ENCODE assay signal across 8 cellular contexts in genomic region chr1:18883636-18884418, GRCh38. TPM values are rescaled to one million over a fixed set of nuclear protein-coding genes. Genes with fewer than 3 reads are reported as not detected.
DNase-seq lines count a peak whose midpoint lies in the region; ATAC-seq and TF ChIP-seq lines count a peak whose summit lies in the region.

No MANE protein-coding gene starts in this region.

- H3K4me1 ChIP-seq in CD4-positive, alpha-beta memory T cell (ENCODE audit: insufficient read depth, low read length), result no peaks in the 10 kb centered on the region
- no peaks in the 10 kb centered on the region for H3K4me1 ChIP-seq in ovary (ENCODE audit: insufficient read depth)
- H3K4me1 ChIP-seq in tibial artery, result no peaks in the 10 kb centered on the region

- no peaks in the 10 kb centered on the region for H3K36me3 Mint-ChIP-seq in CD4-positive, alpha-beta memory T cell
- peaks cover 10% of the 10 kb centered on the region; the same call in 1 of the 2 replicates for H3K36me3 Mint-ChIP-seq in HFFc6 (ENCODE audit: low read depth)

- ATAC-seq in HG03354 (IDR thresholded peaks at IDR 0.05; ENCODE audit: poor library complexity, severe bottlenecking, unreplicated experiment), result no peak

- peak; percentile 55 to 68 (median 58) for DNase-seq in CD4-positive, alpha-beta memory T cell
- DNase-seq in HFFc6 (peak; percentile 50), RWPE1 (ENCODE audit: low spot score) (peak; percentile 70), fibroblast of villous mesenchyme (ENCODE audit: low read depth) (peak; percentile 65), ovary (peak; percentile 49 to 84 (median 75)), tibial artery (peak; percentile 75 to 82)
- peak; percentile 43 to 63 for DNase-seq in activated T-helper 1 cell treated with anti-CD3 and anti-CD28 coated beads, Interleukin-2, amount 50 U/mL, for 16 hours (ENCODE audit: low read depth in 1 of 2, low spot score in 1 of 2)

- WGBS in ovary, 3 donors, result 26 to 33% (median 32%) methylated on average over 14 of the region's 14 CpGs

- TF ChIP-seq EP300 in ovary (IDR thresholded peaks at IDR 0.05), result no peak

- no peaks in the 10 kb centered on the region for H3K36me3 ChIP-seq in CD4-positive, alpha-beta memory T cell (ENCODE audit: insufficient read depth, low read length)
- no peaks in the 10 kb centered on the region for H3K36me3 ChIP-seq in ovary
- peaks cover 0 to 45% (median 24%) of the 10 kb centered on the region in 3 donors for H3K36me3 ChIP-seq in tibial artery

- H3K9me3 ChIP-seq in CD4-positive, alpha-beta memory T cell (ENCODE audit: control insufficient read depth in 1 of 2, low read length in 2 of 2), result no peaks in the 10 kb centered on the region
- H3K9me3 ChIP-seq in ovary (no peaks in the 10 kb centered on the region), tibial artery (no peaks in the 10 kb centered on the region)

- POLR2A ChIA-PET in CD4-positive, alpha-beta memory T cell (lab: Charles Lee; ENCODE audit: partially characterized antibody), result interaction anchor here (0.9 to 1.2 kb wide), 2 partner anchors 19 to 89 kb away, joined by 5 to 9 read pairs; partner anchors contain the start of gene ALDH4A1
- POLR2A ChIA-PET in RWPE1 (lab: Yijun Ruan, JAX; ENCODE audit: low non-redundant PET), result no interaction called here

- H3K9me3 Mint-ChIP-seq in CD4-positive, alpha-beta memory T cell, result no peaks in the 10 kb centered on the region
- H3K9me3 Mint-ChIP-seq in HFFc6, result no peaks in the 10 kb centered on the region

- H3K4me3 Mint-ChIP-seq in CD4-positive, alpha-beta memory T cell, result no peak overlapping the region
- no peak overlapping the region for H3K4me3 Mint-ChIP-seq in HFFc6

- no peak for TF ChIP-seq POLR2A in ovary (IDR thresholded peaks at IDR 0.05)

- no peaks in the 10 kb centered on the region for H3K27me3 Mint-ChIP-seq in CD4-positive, alpha-beta memory T cell
- peaks cover 2% of the 10 kb centered on the region; the same call in 1 of the 2 replicates for H3K27me3 Mint-ChIP-seq in HFFc6 (ENCODE audit: insufficient read depth)

- peaks cover 0 to 5% (median 0%) of the 10 kb centered on the region in 4 donors for H3K4me1 Mint-ChIP-seq in CD4-positive, alpha-beta memory T cell
- H3K4me1 Mint-ChIP-seq in HFFc6 (ENCODE audit: low read depth), result peaks cover 17% of the 10 kb centered on the region

- H3K4me3 ChIP-seq in CD4-positive, alpha-beta memory T cell (ENCODE audit: low read length in 2 of 2), result no peak overlapping the region
- no peak overlapping the region for H3K4me3 ChIP-seq in fibroblast of villous mesenchyme (ENCODE audit: low read depth, low read length)
- no peak overlapping the region for H3K4me3 ChIP-seq in ovary
- H3K4me3 ChIP-seq in tibial artery, result no peak overlapping the region

- peak overlapping the region in 1 of 7 donors; percentile 38 for H3K27ac Mint-ChIP-seq in CD4-positive, alpha-beta memory T cell
- no peak overlapping the region for H3K27ac Mint-ChIP-seq in HFFc6

- no peak overlapping the region for H3K27ac ChIP-seq in CD4-positive, alpha-beta memory T cell (ENCODE audit: low read depth, low read length)
- H3K27ac ChIP-seq in RWPE1 (peak overlapping the region; percentile 91), ovary (no peak overlapping the region), tibial artery (no peak overlapping the region)

- CTCF ChIA-PET in CD4-positive, alpha-beta memory T cell (lab: Charles Lee; ENCODE audit: partially characterized antibody), result interaction anchor here (0.7 to 4.5 kb wide), 28 partner anchors 9 to 357 kb away, joined by 3 to 102 read pairs (median 5); no protein-coding TSS in a partner anchor
- CTCF ChIA-PET in RWPE1 (lab: Yijun Ruan, JAX), result interaction anchor here (0.6 to 3.3 kb wide), 21 partner anchors 9 to 869 kb away, joined by 3 to 15 read pairs (median 4); no protein-coding TSS in a partner anchor

- TF ChIP-seq CTCF in HFFc6 (IDR thresholded peaks at IDR 0.05) (peak; percentile 95), RWPE1 (conservative IDR thresholded peaks at IDR 0.05; ENCODE audit: low read depth) (peak; percentile 88), fibroblast of villous mesenchyme (IDR thresholded peaks at IDR 0.05; ENCODE audit: insufficient read depth, low read depth, low read length) (peak; percentile 95), ovary (IDR thresholded peaks at IDR 0.05) (peak; percentile 39 to 79 (median 63)), tibial artery (IDR thresholded peaks at IDR 0.05) (peak; percentile 89 to 90)

- intact Hi-C loops in CD4-positive, alpha-beta memory T cell (cut with micrococcal nuclease), result loop anchor here (1.0 kb wide), 3 partner anchors 18 to 88 kb away; partner anchors contain the start of gene ALDH4A1
- intact Hi-C loops in ovary (cut with DNase I), result no loop called here
- intact Hi-C loops in tibial artery (cut with DNase I; ENCODE audit: low total_unique reads), result loop anchor here (5.0 kb wide), 1 partner anchor 213 kb away; no protein-coding TSS in a partner anchor

- no peaks in the 10 kb centered on the region for H3K27me3 ChIP-seq in CD4-positive, alpha-beta memory T cell (ENCODE audit: insufficient read depth, low read length)
- H3K27me3 ChIP-seq in ovary (no peaks in the 10 kb centered on the region), tibial artery (no peaks in the 10 kb centered on the region)

RNA-seq across cellular contexts. Expression of gene ALDH4A1, which starts 18.5 kb away (rescaled TPM):
- total RNA-seq in CD4-positive, alpha-beta memory T cell, result 1 to 10 TPM; 1.4 to 1.5 TPM
- 1 to 10 TPM; 1.1 to 1.6 TPM for polyA plus RNA-seq in CD4-positive, alpha-beta memory T cell
- 10 to 100 TPM; 18.3 to 24.1 (median 20.2) TPM for total RNA-seq in HFFc6 (2021; fragmentation: NEBNext Ultra II Directional; extraction: Animal tissue kit (Norgen Biotek cat#: 25700))
- 13.0 and 13.5 TPM in 2 replicates for total RNA-seq in fibroblast of villous mesenchyme
- total RNA-seq in ovary, result 10 to 100 TPM in 1 of 7 donors, 1 to 10 TPM in 6; 4.4 to 13.9 (median 8.0) TPM
- 1 to 10 TPM; 2.8 to 9.7 TPM for polyA plus RNA-seq in ovary

RNA-seq across cellular contexts. Expression of gene TAS1R2, which starts 24.4 kb away (rescaled TPM):
- not detected for total RNA-seq in CD4-positive, alpha-beta memory T cell
- polyA plus RNA-seq in CD4-positive, alpha-beta memory T cell, result not detected
- not detected for total RNA-seq in HFFc6 (2021; fragmentation: NEBNext Ultra II Directional; extraction: Animal tissue kit (Norgen Biotek cat#: 25700))
- total RNA-seq in fibroblast of villous mesenchyme, result not detected in 2 replicates
- not detected for total RNA-seq in ovary
- polyA plus RNA-seq in ovary, result not detected

Comparison
In these comparisons a context has a peak if more than half of its experiments do, and no peak if none do; other contexts are left out.
1. intact Hi-C loops: an anchor here in CD4-positive, alpha-beta memory T cell (1.0 kb wide) and tibial artery (5.0 kb wide); none called in ovary.